Comparison of ENCODE assay signal across 1 cellular context in genomic region chr1:39270368-39270767, GRCh38.
TF ChIP-seq lines count a peak whose summit lies in the region.

No MANE protein-coding gene starts in this region.

TF ChIP-seq in A549, 52 proteins besides CTCF, POLR2A, EP300 and RAD21 (continued from another document):
- no peak for TF ChIP-seq E2F6 (IDR thresholded peaks at IDR 0.05; ENCODE audit: borderline replicate concordance, low read depth)
- TF ChIP-seq HOXB13 (CRISPR knock-in tag; IDR thresholded peaks at IDR 0.05; ENCODE audit: low read depth) = no peak
- no peak for TF ChIP-seq HOXA7 (CRISPR knock-in tag; IDR thresholded peaks at IDR 0.05)
- no peak for TF ChIP-seq ZFP36 (IDR thresholded peaks at IDR 0.05; ENCODE audit: borderline replicate concordance, partially characterized antibody)
- no peak for TF ChIP-seq HDAC2 (IDR thresholded peaks at IDR 0.05)
- TF ChIP-seq RFX5 (IDR thresholded peaks at IDR 0.05) = no peak
- TF ChIP-seq EHF (CRISPR knock-in tag; IDR thresholded peaks at IDR 0.05) = no peak
- TF ChIP-seq ATOH8 (CRISPR knock-in tag; IDR thresholded peaks at IDR 0.05; ENCODE audit: low read depth) = no peak
- TF ChIP-seq FOSB (CRISPR knock-in tag; IDR thresholded peaks at IDR 0.05) = no peak
- TF ChIP-seq TP53 (CRISPR knock-in tag; IDR thresholded peaks at IDR 0.05) = no peak
- TF ChIP-seq PHF8 (IDR thresholded peaks at IDR 0.05; ENCODE audit: borderline replicate concordance, low read depth) = no peak
